1 cellular context compared by ENCODE assay signal in genomic region chr1:32013386-32014198, GRCh38.
TF ChIP-seq lines count a peak whose summit lies in the region.

A gene with protein sequence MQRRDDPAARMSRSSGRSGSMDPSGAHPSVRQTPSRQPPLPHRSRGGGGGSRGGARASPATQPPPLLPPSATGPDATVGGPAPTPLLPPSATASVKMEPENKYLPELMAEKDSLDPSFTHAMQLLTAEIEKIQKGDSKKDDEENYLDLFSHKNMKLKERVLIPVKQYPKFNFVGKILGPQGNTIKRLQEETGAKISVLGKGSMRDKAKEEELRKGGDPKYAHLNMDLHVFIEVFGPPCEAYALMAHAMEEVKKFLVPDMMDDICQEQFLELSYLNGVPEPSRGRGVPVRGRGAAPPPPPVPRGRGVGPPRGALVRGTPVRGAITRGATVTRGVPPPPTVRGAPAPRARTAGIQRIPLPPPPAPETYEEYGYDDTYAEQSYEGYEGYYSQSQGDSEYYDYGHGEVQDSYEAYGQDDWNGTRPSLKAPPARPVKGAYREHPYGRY (plus strand): TSS chr1:32013868. CDS start chr1:32013996, 128 bp downstream.

TF ChIP-seq in HepG2, 621 proteins besides CTCF, POLR2A, EP300 and RAD21 (continued from another document and continues in another):
- peak; percentile 88; the same call in 1 of the 2 replicates for TF ChIP-seq ZNF792 (CRISPR knock-in tag; IDR thresholded peaks at IDR 0.05)
- no peak for TF ChIP-seq ZNF441 (CRISPR knock-in tag; IDR thresholded peaks at IDR 0.05; ENCODE audit: borderline replicate concordance)
- TF ChIP-seq, protein P1, sequence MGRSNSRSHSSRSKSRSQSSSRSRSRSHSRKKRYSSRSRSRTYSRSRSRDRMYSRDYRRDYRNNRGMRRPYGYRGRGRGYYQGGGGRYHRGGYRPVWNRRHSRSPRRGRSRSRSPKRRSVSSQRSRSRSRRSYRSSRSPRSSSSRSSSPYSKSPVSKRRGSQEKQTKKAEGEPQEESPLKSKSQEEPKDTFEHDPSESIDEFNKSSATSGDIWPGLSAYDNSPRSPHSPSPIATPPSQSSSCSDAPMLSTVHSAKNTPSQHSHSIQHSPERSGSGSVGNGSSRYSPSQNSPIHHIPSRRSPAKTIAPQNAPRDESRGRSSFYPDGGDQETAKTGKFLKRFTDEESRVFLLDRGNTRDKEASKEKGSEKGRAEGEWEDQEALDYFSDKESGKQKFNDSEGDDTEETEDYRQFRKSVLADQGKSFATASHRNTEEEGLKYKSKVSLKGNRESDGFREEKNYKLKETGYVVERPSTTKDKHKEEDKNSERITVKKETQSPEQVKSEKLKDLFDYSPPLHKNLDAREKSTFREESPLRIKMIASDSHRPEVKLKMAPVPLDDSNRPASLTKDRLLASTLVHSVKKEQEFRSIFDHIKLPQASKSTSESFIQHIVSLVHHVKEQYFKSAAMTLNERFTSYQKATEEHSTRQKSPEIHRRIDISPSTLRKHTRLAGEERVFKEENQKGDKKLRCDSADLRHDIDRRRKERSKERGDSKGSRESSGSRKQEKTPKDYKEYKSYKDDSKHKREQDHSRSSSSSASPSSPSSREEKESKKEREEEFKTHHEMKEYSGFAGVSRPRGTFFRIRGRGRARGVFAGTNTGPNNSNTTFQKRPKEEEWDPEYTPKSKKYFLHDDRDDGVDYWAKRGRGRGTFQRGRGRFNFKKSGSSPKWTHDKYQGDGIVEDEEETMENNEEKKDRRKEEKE (IDR thresholded peaks at IDR 0.05) = no peak
- no peak for TF ChIP-seq ISX (CRISPR knock-in tag; conservative IDR thresholded peaks at IDR 0.05)
- no peak for TF ChIP-seq FOXP1 (IDR thresholded peaks at IDR 0.05)
- no peak for TF ChIP-seq FOXP1 (CRISPR knock-in tag; IDR thresholded peaks at IDR 0.05)
- TF ChIP-seq, protein P2, sequence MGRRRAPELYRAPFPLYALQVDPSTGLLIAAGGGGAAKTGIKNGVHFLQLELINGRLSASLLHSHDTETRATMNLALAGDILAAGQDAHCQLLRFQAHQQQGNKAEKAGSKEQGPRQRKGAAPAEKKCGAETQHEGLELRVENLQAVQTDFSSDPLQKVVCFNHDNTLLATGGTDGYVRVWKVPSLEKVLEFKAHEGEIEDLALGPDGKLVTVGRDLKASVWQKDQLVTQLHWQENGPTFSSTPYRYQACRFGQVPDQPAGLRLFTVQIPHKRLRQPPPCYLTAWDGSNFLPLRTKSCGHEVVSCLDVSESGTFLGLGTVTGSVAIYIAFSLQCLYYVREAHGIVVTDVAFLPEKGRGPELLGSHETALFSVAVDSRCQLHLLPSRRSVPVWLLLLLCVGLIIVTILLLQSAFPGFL (CRISPR knock-in tag; IDR thresholded peaks at IDR 0.05) = no peak
- TF ChIP-seq, protein P3, sequence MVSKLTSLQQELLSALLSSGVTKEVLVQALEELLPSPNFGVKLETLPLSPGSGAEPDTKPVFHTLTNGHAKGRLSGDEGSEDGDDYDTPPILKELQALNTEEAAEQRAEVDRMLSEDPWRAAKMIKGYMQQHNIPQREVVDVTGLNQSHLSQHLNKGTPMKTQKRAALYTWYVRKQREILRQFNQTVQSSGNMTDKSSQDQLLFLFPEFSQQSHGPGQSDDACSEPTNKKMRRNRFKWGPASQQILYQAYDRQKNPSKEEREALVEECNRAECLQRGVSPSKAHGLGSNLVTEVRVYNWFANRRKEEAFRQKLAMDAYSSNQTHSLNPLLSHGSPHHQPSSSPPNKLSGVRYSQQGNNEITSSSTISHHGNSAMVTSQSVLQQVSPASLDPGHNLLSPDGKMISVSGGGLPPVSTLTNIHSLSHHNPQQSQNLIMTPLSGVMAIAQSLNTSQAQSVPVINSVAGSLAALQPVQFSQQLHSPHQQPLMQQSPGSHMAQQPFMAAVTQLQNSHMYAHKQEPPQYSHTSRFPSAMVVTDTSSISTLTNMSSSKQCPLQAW (CRISPR knock-in tag; IDR thresholded peaks at IDR 0.05) = peak; percentile 74
- TF ChIP-seq ZNF569 (CRISPR knock-in tag; IDR thresholded peaks at IDR 0.05; ENCODE audit: borderline replicate concordance) = peak; percentile 83; the same call in 1 of the 2 replicates
- TF ChIP-seq PITX1 (CRISPR knock-in tag; IDR thresholded peaks at IDR 0.05) = no peak
- TF ChIP-seq TARDBP (CRISPR knock-in tag; IDR thresholded peaks at IDR 0.05) = peak; percentile 64; the same call in 1 of the 2 replicates
- TF ChIP-seq JUN (CRISPR knock-in tag; IDR thresholded peaks at IDR 0.05) = no peak
- no peak for TF ChIP-seq GPBP1L1 (CRISPR knock-in tag; IDR thresholded peaks at IDR 0.05)
- no peak for TF ChIP-seq ZNF83 (CRISPR knock-in tag; IDR thresholded peaks at IDR 0.05; ENCODE audit: borderline replicate concordance)
- TF ChIP-seq MATR3 (CRISPR knock-in tag; IDR thresholded peaks at IDR 0.05) = no peak
- no peak for TF ChIP-seq ZNF770 (CRISPR knock-in tag; IDR thresholded peaks at IDR 0.05)
- peak; percentile 53; the same call in 1 of the 2 replicates for TF ChIP-seq E2F5 (CRISPR knock-in tag; conservative IDR thresholded peaks at IDR 0.05)
- TF ChIP-seq HIVEP1 (CRISPR knock-in tag; IDR thresholded peaks at IDR 0.05) = peak; percentile 81
- TF ChIP-seq ZHX1 (CRISPR knock-in tag; IDR thresholded peaks at IDR 0.05; ENCODE audit: low read depth) = peak; percentile 88; the same call in 1 of the 2 replicates
- 0 out of 2 replicates have a peak, but pooled peaks have one; percentile 9 for TF ChIP-seq ZKSCAN5 (CRISPR knock-in tag; IDR thresholded peaks at IDR 0.05)
- no peak for TF ChIP-seq NBN (conservative IDR thresholded peaks at IDR 0.05)
- peak; percentile 56 for TF ChIP-seq ELF3 (CRISPR knock-in tag; IDR thresholded peaks at IDR 0.05)
- no peak for TF ChIP-seq ZNF674 (CRISPR knock-in tag; IDR thresholded peaks at IDR 0.05; ENCODE audit: low read depth)
- TF ChIP-seq, protein P4, sequence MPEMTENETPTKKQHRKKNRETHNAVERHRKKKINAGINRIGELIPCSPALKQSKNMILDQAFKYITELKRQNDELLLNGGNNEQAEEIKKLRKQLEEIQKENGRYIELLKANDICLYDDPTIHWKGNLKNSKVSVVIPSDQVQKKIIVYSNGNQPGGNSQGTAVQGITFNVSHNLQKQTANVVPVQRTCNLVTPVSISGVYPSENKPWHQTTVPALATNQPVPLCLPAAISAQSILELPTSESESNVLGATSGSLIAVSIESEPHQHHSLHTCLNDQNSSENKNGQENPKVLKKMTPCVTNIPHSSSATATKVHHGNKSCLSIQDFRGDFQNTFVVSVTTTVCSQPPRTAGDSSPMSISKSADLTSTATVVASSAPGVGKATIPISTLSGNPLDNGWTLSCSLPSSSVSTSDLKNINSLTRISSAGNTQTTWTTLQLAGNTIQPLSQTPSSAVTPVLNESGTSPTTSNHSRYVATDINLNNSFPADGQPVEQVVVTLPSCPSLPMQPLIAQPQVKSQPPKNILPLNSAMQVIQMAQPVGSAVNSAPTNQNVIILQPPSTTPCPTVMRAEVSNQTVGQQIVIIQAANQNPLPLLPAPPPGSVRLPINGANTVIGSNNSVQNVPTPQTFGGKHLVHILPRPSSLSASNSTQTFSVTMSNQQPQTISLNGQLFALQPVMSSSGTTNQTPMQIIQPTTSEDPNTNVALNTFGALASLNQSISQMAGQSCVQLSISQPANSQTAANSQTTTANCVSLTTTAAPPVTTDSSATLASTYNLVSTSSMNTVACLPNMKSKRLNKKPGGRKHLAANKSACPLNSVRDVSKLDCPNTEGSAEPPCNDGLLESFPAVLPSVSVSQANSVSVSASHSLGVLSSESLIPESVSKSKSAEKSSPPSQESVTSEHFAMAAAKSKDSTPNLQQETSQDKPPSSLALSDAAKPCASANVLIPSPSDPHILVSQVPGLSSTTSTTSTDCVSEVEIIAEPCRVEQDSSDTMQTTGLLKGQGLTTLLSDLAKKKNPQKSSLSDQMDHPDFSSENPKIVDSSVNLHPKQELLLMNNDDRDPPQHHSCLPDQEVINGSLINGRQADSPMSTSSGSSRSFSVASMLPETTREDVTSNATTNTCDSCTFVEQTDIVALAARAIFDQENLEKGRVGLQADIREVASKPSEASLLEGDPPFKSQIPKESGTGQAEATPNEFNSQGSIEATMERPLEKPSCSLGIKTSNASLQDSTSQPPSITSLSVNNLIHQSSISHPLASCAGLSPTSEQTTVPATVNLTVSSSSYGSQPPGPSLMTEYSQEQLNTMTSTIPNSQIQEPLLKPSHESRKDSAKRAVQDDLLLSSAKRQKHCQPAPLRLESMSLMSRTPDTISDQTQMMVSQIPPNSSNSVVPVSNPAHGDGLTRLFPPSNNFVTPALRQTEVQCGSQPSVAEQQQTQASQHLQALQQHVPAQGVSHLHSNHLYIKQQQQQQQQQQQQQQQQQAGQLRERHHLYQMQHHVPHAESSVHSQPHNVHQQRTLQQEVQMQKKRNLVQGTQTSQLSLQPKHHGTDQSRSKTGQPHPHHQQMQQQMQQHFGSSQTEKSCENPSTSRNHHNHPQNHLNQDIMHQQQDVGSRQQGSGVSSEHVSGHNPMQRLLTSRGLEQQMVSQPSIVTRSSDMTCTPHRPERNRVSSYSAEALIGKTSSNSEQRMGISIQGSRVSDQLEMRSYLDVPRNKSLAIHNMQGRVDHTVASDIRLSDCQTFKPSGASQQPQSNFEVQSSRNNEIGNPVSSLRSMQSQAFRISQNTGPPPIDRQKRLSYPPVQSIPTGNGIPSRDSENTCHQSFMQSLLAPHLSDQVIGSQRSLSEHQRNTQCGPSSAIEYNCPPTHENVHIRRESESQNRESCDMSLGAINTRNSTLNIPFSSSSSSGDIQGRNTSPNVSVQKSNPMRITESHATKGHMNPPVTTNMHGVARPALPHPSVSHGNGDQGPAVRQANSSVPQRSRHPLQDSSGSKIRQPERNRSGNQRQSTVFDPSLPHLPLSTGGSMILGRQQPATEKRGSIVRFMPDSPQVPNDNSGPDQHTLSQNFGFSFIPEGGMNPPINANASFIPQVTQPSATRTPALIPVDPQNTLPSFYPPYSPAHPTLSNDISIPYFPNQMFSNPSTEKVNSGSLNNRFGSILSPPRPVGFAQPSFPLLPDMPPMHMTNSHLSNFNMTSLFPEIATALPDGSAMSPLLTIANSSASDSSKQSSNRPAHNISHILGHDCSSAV (CRISPR knock-in tag; IDR thresholded peaks at IDR 0.05; ENCODE audit: borderline replicate concordance) = no peak
- TF ChIP-seq FOXA3 (CRISPR knock-in tag; IDR thresholded peaks at IDR 0.05) = no peak; the same call in 1 of the 2 replicates
- TF ChIP-seq, protein P5, sequence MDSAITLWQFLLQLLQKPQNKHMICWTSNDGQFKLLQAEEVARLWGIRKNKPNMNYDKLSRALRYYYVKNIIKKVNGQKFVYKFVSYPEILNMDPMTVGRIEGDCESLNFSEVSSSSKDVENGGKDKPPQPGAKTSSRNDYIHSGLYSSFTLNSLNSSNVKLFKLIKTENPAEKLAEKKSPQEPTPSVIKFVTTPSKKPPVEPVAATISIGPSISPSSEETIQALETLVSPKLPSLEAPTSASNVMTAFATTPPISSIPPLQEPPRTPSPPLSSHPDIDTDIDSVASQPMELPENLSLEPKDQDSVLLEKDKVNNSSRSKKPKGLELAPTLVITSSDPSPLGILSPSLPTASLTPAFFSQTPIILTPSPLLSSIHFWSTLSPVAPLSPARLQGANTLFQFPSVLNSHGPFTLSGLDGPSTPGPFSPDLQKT (CRISPR knock-in tag; IDR thresholded peaks at IDR 0.05; ENCODE audit: borderline replicate concordance) = peak; percentile 14; the same call in 1 of the 2 replicates
- no peak for TF ChIP-seq ZNF24 (IDR thresholded peaks at IDR 0.05)
- TF ChIP-seq ZNF720 (CRISPR knock-in tag; IDR thresholded peaks at IDR 0.05) = no peak
- peak; percentile 22; the same call in 1 of the 2 replicates for TF ChIP-seq ZNF292 (CRISPR knock-in tag; IDR thresholded peaks at IDR 0.05; ENCODE audit: borderline replicate concordance, low read depth)
- peak; percentile 54; the same call in 1 of the 2 replicates for TF ChIP-seq MED13 (CRISPR knock-in tag; IDR thresholded peaks at IDR 0.05)
- TF ChIP-seq HNRNPUL1 (IDR thresholded peaks at IDR 0.05; ENCODE audit: low read depth, low read length) = no peak
- TF ChIP-seq RBM22 (optimal IDR thresholded peaks at IDR 0.05; ENCODE audit: low read length) = no peak
- no peak for TF ChIP-seq ZNF550 (CRISPR knock-in tag; IDR thresholded peaks at IDR 0.05; ENCODE audit: borderline replicate concordance)
- TF ChIP-seq ZNF446 (CRISPR knock-in tag; IDR thresholded peaks at IDR 0.05) = no peak
